ENCODE assay signal across 24 cellular contexts in the genomic region with DNA sequence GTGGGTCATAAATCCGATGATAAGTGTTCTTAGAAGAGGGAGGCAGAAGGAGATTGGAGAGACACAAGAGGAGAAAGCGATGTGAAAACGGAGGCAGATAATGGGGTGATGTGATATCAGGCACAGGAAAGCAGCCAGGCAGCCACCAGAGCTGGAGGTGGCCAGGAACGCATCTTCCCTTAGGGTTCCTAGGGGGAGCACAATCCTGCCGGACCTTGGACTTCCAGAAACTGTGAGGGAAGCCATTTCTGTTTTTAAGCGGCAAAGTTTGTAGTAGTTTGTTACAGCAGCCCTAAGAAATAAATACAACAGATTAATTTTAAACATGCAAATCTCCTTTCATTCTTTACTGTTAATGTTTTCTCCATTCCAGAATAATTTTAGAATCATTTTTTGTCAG.
DNase-seq lines count a peak whose midpoint lies in the region; ATAC-seq and TF ChIP-seq lines count a peak whose summit lies in the region.
"Had no signal": no experiment of that assay in that cellular context is flagged by ENCODE, and none has a peak within 500 bp of the region (broad histone marks: within the 10 kb centered on the region; RNA-seq: fewer than 3 reads in every experiment).

No MANE protein-coding gene starts in this region.

- no peak for TF ChIP-seq POLR2A in adrenal gland (IDR thresholded peaks at IDR 0.05)

- H3K36me3 ChIP-seq in NT2/D1 (ENCODE audit: insufficient read depth, insufficient read length, low read length) = no peaks in the 10 kb centered on the region
- no peaks in the 10 kb centered on the region for H3K36me3 ChIP-seq in adrenal gland (replicated peaks in 1 of 2)
- H3K36me3 ChIP-seq: BE2C, HAP-1 had no signal

- H3K9ac ChIP-seq in NT2/D1 (ENCODE audit: insufficient read length, low read depth) = no peak overlapping the region
- H3K9ac ChIP-seq: GM23248, KMS-11 had no signal

- H3K4me1 ChIP-seq in NT2/D1 (ENCODE audit: insufficient read depth, insufficient read length) (no peaks in the 10 kb centered on the region), adrenal gland (replicated peaks in 1 of 2) (no peaks in the 10 kb centered on the region)
- H3K4me1 ChIP-seq: BE2C, HAP-1 had no signal

- 73 to 82% (median 75%) methylated on average over 6 of the region's 6 CpGs for WGBS in adrenal gland, 4 donors

- ATAC-seq in GM21423 (IDR thresholded peaks at IDR 0.05; ENCODE audit: unreplicated experiment) = no peak
- ATAC-seq in left colon = no peak
- ATAC-seq: Panc1 had no signal

- DNase-seq in SIG-M5 treated with dmso at 0.1 percent for 504 hours (lab: John Stamatoyannopoulos, UW; ENCODE audit: unreplicated experiment) (peak; percentile 3), SIG-M5 (lab: John Stamatoyannopoulos, UW) (no peak), NT2/D1 (ENCODE audit: low read depth, low spot score) (peak; percentile 5), iPS DF 4.7 (ENCODE audit: extremely low read depth, low spot score) (peak; percentile 16), adrenal gland (no peak), left colon (no peak)
- DNase-seq: 8988T, ACHN, BE2C, Calu3, GM23248, MM.1S, NCI-H1694, NCI-H2081, NCI-H526, SHP77, SW 1271 had no signal

- intact Hi-C loops in adrenal gland (cut with DNase I) (no loop called here), left colon (cut with DNase I, micrococcal nuclease) (no loop called here)

- H3K27ac ChIP-seq in adrenal gland = no peak overlapping the region
- H3K27ac ChIP-seq: GM23248, HL-60, KMS-11, RWPE1, SK-N-MC had no signal

- H3K9me3 ChIP-seq in NT2/D1 (ENCODE audit: insufficient read depth, low read length) (no peaks in the 10 kb centered on the region), adrenal gland (replicated peaks in 1 of 3) (no peaks in the 10 kb centered on the region)
- H3K9me3 ChIP-seq: BE2C, HAP-1 had no signal

- H3K4me3 ChIP-seq in NT2/D1 (ENCODE audit: insufficient read length, low read depth) = no peak overlapping the region
- no peak overlapping the region for H3K4me3 ChIP-seq in adrenal gland
- H3K4me3 ChIP-seq: GM23248, HAP-1, SK-N-MC had no signal

- H3K27me3 ChIP-seq in NT2/D1 (ENCODE audit: insufficient read depth, insufficient read length) (no peaks in the 10 kb centered on the region), adrenal gland (no peaks in the 10 kb centered on the region)
- H3K27me3 ChIP-seq: BE2C had no signal

- TF ChIP-seq CTCF in adrenal gland (IDR thresholded peaks at IDR 0.05) = no peak

Comparison
In these comparisons a context has a peak if more than half of its experiments do, and no peak if none do; other contexts are left out.
1. DNase-seq: peak in SIG-M5 treated with dmso at 0.1 percent for 504 hours (single experiment), NT2/D1 (single experiment) and iPS DF 4.7 (single experiment); none in SIG-M5 (single experiment), adrenal gland (0 of 7) and left colon (0 of 2).